ENCODE assay signal across 1 cellular context in the genomic region with DNA sequence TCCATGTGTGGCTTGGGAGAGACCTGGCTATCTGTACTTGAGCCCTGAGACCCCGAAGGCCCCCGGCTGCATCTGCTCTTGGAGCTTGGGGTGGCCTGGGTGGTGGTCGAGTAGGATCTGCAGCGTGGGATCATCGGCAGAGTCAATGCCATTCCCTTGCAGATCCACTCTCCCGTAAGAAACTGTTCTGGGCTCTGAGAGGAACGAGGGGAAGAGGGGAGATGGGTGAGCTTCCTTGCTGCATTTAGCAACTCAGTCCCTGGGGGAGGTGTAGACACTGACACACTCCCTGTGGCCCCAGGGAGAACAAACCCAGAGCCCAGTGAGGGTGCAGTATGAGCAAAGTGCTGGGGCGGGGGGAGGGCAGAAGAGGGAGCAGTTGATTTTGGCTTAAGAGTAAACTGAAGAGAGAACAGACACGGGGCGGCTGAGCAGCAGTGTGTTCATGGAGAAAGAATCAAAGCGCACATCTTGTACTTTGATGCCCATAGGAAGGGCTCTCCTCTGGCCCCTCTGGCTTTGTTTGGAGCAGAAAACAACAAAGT.
TF ChIP-seq lines count a peak whose summit lies in the region.

No MANE protein-coding gene starts in this region.

TF ChIP-seq in HepG2, 621 proteins besides CTCF, POLR2A, EP300 and RAD21 (continued from another document and continues in another):
- TF ChIP-seq, protein P1, sequence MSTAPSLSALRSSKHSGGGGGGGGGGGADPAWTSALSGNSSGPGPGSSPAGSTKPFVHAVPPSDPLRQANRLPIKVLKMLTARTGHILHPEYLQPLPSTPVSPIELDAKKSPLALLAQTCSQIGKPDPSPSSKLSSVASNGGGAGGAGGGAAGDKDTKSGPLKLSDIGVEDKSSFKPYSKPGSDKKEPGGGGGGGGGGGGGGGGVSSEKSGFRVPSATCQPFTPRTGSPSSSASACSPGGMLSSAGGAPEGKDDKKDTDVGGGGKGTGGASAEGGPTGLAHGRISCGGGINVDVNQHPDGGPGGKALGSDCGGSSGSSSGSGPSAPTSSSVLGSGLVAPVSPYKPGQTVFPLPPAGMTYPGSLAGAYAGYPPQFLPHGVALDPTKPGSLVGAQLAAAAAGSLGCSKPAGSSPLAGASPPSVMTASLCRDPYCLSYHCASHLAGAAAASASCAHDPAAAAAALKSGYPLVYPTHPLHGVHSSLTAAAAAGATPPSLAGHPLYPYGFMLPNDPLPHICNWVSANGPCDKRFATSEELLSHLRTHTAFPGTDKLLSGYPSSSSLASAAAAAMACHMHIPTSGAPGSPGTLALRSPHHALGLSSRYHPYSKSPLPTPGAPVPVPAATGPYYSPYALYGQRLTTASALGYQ (CRISPR knock-in tag; IDR thresholded peaks at IDR 0.05) = no peak
- TF ChIP-seq, protein P2, sequence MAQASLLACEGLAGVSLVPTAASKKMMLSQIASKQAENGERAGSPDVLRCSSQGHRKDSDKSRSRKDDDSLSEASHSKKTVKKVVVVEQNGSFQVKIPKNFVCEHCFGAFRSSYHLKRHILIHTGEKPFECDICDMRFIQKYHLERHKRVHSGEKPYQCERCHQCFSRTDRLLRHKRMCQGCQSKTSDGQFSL (CRISPR knock-in tag; IDR thresholded peaks at IDR 0.05) = no peak
- TF ChIP-seq ZNF260 (CRISPR knock-in tag; IDR thresholded peaks at IDR 0.05; ENCODE audit: borderline replicate concordance, low read depth) = no peak
- TF ChIP-seq MTA3 (CRISPR knock-in tag; IDR thresholded peaks at IDR 0.05) = no peak
- TF ChIP-seq, protein P3, sequence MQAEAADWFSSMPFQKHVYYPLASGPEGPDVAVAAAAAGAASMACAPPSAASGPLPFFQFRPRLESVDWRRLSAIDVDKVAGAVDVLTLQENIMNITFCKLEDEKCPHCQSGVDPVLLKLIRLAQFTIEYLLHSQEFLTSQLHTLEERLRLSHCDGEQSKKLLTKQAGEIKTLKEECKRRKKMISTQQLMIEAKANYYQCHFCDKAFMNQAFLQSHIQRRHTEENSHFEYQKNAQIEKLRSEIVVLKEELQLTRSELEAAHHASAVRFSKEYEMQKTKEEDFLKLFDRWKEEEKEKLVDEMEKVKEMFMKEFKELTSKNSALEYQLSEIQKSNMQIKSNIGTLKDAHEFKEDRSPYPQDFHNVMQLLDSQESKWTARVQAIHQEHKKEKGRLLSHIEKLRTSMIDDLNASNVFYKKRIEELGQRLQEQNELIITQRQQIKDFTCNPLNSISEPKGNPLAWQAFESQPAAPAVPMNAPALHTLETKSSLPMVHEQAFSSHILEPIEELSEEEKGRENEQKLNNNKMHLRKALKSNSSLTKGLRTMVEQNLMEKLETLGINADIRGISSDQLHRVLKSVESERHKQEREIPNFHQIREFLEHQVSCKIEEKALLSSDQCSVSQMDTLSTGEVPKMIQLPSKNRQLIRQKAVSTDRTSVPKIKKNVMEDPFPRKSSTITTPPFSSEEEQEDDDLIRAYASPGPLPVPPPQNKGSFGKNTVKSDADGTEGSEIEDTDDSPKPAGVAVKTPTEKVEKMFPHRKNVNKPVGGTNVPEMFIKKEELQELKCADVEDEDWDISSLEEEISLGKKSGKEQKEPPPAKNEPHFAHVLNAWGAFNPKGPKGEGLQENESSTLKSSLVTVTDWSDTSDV (CRISPR knock-in tag; IDR thresholded peaks at IDR 0.05) = no peak
- TF ChIP-seq ZNF570 (CRISPR knock-in tag; IDR thresholded peaks at IDR 0.05; ENCODE audit: borderline replicate concordance) = no peak
- TF ChIP-seq, protein P4, sequence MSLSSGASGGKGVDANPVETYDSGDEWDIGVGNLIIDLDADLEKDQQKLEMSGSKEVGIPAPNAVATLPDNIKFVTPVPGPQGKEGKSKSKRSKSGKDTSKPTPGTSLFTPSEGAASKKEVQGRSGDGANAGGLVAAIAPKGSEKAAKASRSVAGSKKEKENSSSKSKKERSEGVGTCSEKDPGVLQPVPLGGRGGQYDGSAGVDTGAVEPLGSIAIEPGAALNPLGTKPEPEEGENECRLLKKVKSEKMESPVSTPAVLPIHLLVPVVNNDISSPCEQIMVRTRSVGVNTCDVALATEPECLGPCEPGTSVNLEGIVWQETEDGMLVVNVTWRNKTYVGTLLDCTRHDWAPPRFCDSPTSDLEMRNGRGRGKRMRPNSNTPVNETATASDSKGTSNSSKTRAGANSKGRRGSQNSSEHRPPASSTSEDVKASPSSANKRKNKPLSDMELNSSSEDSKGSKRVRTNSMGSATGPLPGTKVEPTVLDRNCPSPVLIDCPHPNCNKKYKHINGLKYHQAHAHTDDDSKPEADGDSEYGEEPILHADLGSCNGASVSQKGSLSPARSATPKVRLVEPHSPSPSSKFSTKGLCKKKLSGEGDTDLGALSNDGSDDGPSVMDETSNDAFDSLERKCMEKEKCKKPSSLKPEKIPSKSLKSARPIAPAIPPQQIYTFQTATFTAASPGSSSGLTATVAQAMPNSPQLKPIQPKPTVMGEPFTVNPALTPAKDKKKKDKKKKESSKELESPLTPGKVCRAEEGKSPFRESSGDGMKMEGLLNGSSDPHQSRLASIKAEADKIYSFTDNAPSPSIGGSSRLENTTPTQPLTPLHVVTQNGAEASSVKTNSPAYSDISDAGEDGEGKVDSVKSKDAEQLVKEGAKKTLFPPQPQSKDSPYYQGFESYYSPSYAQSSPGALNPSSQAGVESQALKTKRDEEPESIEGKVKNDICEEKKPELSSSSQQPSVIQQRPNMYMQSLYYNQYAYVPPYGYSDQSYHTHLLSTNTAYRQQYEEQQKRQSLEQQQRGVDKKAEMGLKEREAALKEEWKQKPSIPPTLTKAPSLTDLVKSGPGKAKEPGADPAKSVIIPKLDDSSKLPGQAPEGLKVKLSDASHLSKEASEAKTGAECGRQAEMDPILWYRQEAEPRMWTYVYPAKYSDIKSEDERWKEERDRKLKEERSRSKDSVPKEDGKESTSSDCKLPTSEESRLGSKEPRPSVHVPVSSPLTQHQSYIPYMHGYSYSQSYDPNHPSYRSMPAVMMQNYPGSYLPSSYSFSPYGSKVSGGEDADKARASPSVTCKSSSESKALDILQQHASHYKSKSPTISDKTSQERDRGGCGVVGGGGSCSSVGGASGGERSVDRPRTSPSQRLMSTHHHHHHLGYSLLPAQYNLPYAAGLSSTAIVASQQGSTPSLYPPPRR (CRISPR knock-in tag; IDR thresholded peaks at IDR 0.05; ENCODE audit: borderline replicate concordance) = peak; percentile 55; the same call in 1 of the 2 replicates
- TF ChIP-seq, protein P5, sequence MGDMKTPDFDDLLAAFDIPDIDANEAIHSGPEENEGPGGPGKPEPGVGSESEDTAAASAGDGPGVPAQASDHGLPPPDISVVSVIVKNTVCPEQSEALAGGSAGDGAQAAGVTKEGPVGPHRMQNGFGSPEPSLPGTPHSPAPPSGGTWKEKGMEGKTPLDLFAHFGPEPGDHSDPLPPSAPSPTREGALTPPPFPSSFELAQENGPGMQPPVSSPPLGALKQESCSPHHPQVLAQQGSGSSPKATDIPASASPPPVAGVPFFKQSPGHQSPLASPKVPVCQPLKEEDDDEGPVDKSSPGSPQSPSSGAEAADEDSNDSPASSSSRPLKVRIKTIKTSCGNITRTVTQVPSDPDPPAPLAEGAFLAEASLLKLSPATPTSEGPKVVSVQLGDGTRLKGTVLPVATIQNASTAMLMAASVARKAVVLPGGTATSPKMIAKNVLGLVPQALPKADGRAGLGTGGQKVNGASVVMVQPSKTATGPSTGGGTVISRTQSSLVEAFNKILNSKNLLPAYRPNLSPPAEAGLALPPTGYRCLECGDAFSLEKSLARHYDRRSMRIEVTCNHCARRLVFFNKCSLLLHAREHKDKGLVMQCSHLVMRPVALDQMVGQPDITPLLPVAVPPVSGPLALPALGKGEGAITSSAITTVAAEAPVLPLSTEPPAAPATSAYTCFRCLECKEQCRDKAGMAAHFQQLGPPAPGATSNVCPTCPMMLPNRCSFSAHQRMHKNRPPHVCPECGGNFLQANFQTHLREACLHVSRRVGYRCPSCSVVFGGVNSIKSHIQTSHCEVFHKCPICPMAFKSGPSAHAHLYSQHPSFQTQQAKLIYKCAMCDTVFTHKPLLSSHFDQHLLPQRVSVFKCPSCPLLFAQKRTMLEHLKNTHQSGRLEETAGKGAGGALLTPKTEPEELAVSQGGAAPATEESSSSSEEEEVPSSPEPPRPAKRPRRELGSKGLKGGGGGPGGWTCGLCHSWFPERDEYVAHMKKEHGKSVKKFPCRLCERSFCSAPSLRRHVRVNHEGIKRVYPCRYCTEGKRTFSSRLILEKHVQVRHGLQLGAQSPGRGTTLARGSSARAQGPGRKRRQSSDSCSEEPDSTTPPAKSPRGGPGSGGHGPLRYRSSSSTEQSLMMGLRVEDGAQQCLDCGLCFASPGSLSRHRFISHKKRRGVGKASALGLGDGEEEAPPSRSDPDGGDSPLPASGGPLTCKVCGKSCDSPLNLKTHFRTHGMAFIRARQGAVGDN (CRISPR knock-in tag; IDR thresholded peaks at IDR 0.05) = peak; percentile 81
- no peak for TF ChIP-seq MBNL3 (CRISPR knock-in tag; conservative IDR thresholded peaks at IDR 0.05)
- TF ChIP-seq SIN3A (IDR thresholded peaks at IDR 0.05; ENCODE audit: borderline replicate concordance, low read depth, low read length) = 0 out of 2 replicates have a peak, but pooled peaks have one; percentile 25
- TF ChIP-seq ZNF496 (CRISPR knock-in tag; IDR thresholded peaks at IDR 0.05; ENCODE audit: insufficient replicate concordance) = no peak
- TF ChIP-seq, protein P6, sequence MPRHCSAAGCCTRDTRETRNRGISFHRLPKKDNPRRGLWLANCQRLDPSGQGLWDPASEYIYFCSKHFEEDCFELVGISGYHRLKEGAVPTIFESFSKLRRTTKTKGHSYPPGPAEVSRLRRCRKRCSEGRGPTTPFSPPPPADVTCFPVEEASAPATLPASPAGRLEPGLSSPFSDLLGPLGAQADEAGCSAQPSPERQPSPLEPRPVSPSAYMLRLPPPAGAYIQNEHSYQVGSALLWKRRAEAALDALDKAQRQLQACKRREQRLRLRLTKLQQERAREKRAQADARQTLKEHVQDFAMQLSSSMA (CRISPR knock-in tag; IDR thresholded peaks at IDR 0.05) = peak; percentile 5; the same call in 1 of the 2 replicates
- TF ChIP-seq, protein P7, sequence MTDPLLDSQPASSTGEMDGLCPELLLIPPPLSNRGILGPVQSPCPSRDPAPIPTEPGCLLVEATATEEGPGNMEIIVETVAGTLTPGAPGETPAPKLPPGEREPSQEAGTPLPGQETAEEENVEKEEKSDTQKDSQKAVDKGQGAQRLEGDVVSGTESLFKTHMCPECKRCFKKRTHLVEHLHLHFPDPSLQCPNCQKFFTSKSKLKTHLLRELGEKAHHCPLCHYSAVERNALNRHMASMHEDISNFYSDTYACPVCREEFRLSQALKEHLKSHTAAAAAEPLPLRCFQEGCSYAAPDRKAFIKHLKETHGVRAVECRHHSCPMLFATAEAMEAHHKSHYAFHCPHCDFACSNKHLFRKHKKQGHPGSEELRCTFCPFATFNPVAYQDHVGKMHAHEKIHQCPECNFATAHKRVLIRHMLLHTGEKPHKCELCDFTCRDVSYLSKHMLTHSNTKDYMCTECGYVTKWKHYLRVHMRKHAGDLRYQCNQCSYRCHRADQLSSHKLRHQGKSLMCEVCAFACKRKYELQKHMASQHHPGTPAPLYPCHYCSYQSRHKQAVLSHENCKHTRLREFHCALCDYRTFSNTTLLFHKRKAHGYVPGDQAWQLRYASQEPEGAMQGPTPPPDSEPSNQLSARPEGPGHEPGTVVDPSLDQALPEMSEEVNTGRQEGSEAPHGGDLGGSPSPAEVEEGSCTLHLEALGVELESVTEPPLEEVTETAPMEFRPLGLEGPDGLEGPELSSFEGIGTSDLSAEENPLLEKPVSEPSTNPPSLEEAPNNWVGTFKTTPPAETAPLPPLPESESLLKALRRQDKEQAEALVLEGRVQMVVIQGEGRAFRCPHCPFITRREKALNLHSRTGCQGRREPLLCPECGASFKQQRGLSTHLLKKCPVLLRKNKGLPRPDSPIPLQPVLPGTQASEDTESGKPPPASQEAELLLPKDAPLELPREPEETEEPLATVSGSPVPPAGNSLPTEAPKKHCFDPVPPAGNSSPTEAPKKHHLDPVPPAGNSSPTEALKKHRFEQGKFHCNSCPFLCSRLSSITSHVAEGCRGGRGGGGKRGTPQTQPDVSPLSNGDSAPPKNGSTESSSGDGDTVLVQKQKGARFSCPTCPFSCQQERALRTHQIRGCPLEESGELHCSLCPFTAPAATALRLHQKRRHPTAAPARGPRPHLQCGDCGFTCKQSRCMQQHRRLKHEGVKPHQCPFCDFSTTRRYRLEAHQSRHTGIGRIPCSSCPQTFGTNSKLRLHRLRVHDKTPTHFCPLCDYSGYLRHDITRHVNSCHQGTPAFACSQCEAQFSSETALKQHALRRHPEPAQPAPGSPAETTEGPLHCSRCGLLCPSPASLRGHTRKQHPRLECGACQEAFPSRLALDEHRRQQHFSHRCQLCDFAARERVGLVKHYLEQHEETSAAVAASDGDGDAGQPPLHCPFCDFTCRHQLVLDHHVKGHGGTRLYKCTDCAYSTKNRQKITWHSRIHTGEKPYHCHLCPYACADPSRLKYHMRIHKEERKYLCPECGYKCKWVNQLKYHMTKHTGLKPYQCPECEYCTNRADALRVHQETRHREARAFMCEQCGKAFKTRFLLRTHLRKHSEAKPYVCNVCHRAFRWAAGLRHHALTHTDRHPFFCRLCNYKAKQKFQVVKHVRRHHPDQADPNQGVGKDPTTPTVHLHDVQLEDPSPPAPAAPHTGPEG (CRISPR knock-in tag; IDR thresholded peaks at IDR 0.05) = no peak
- TF ChIP-seq, protein P8, sequence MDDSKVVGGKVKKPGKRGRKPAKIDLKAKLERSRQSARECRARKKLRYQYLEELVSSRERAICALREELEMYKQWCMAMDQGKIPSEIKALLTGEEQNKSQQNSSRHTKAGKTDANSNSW (CRISPR knock-in tag; IDR thresholded peaks at IDR 0.05; ENCODE audit: borderline replicate concordance) = no peak
- peak; percentile 60; the same call in 1 of the 2 replicates for TF ChIP-seq ZNF317 (CRISPR knock-in tag; IDR thresholded peaks at IDR 0.05)
- no peak for TF ChIP-seq KDM1A (CRISPR knock-in tag; IDR thresholded peaks at IDR 0.05)
- TF ChIP-seq, protein P9, sequence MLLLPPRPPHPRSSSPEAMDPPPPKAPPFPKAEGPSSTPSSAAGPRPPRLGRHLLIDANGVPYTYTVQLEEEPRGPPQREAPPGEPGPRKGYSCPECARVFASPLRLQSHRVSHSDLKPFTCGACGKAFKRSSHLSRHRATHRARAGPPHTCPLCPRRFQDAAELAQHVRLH (CRISPR knock-in tag; IDR thresholded peaks at IDR 0.05; ENCODE audit: borderline replicate concordance, low read depth) = no peak
- no peak for TF ChIP-seq ZNF776 (CRISPR knock-in tag; IDR thresholded peaks at IDR 0.05)
- 0 out of 2 replicates have a peak, but pooled peaks have one; percentile 18 for TF ChIP-seq MXD4 (CRISPR knock-in tag; IDR thresholded peaks at IDR 0.05)
- TF ChIP-seq CENPX (CRISPR knock-in tag; IDR thresholded peaks at IDR 0.05) = no peak
- TF ChIP-seq HNRNPLL (IDR thresholded peaks at IDR 0.05; ENCODE audit: low read depth, low read length, poor library complexity, severe bottlenecking) = no peak
- no peak for TF ChIP-seq PCBP2 (optimal IDR thresholded peaks at IDR 0.05; ENCODE audit: low read depth, low read length, poor library complexity, severe bottlenecking)
- TF ChIP-seq, protein P10, sequence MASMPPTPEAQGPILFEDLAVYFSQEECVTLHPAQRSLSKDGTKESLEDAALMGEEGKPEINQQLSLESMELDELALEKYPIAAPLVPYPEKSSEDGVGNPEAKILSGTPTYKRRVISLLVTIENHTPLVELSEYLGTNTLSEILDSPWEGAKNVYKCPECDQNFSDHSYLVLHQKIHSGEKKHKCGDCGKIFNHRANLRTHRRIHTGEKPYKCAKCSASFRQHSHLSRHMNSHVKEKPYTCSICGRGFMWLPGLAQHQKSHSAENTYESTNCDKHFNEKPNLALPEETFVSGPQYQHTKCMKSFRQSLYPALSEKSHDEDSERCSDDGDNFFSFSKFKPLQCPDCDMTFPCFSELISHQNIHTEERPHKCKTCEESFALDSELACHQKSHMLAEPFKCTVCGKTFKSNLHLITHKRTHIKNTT (CRISPR knock-in tag; IDR thresholded peaks at IDR 0.05) = no peak
- TF ChIP-seq ZNF430 (CRISPR knock-in tag; IDR thresholded peaks at IDR 0.05) = no peak
